In the genomic region with DNA sequence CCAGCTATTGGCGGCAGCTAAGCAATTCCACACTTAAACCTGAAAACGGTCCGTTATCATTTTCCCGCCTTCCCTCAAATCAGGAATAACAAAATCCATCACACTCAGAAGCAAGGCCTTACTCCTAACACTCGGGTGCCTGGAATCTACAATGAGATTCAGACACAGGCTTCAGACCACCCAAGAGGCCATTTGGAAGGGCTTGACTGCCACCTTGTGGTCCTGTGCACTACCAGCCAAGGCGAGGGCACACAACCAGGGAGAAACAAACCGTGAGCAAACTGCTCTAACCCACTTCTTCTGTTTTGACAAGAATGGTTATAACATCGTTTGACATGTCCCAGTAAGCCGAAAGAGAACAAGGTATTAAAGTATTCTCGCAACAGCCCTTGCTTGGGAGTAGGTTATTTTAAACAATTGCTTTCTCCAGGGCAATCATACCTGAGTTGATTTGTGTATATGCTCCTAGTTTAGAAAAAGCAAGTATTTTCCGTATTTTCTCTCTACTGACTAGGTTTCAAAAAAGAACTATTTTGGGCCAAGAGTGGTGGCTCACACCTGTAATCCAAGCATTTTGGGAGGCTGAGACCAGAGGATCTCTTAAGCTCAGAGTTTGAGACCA, we compare ENCODE assay signal across 1 cellular context.
TF ChIP-seq lines count a peak whose summit lies in the region.

No MANE protein-coding gene starts in this region.

TF ChIP-seq in H1, 55 proteins besides CTCF, POLR2A, EP300 and RAD21:
- TF ChIP-seq JUND (IDR thresholded peaks at IDR 0.05; ENCODE audit: low read length) (0 out of 2 replicates have a peak, but pooled peaks have one; percentile 23), SIRT6 (IDR thresholded peaks at IDR 0.05; ENCODE audit: low read length) (no peak), SAP30 (IDR thresholded peaks at IDR 0.05; ENCODE audit: insufficient read depth, insufficient replicate concordance, low read length) (no peak), JUN (IDR thresholded peaks at IDR 0.05; ENCODE audit: low read depth, low read length) (no peak), CTBP2 (IDR thresholded peaks at IDR 0.05; ENCODE audit: borderline replicate concordance, insufficient read depth, insufficient read length, low read length) (no peak), EGR1 (IDR thresholded peaks at IDR 0.05; ENCODE audit: borderline replicate concordance, low read depth, low read length) (no peak), CHD1 (IDR thresholded peaks at IDR 0.05; ENCODE audit: low read depth, low read length) (no peak), RFX5 (IDR thresholded peaks at IDR 0.05; ENCODE audit: borderline replicate concordance, low read depth, low read length) (0 out of 2 replicates have a peak, but pooled peaks have one; percentile 6), TEAD4 (IDR thresholded peaks at IDR 0.05; ENCODE audit: low read depth, low read length) (peak; percentile 71), SRF (IDR thresholded peaks at IDR 0.05; ENCODE audit: low read depth, low read length) (no peak), E2F6 (IDR thresholded peaks at IDR 0.05) (peak; percentile 33; the same call in 1 of the 2 replicates), SUZ12 (IDR thresholded peaks at IDR 0.05; ENCODE audit: low read length) (no peak), BACH1 (IDR thresholded peaks at IDR 0.05; ENCODE audit: low read length) (no peak), TCF12 (IDR thresholded peaks at IDR 0.05; ENCODE audit: low read depth, low read length) (no peak), HDAC6 (IDR thresholded peaks at IDR 0.05; ENCODE audit: low read depth, low read length) (no peak), RBBP5 (IDR thresholded peaks at IDR 0.05; ENCODE audit: borderline replicate concordance, low read depth, low read length) (no peak), YY1 (IDR thresholded peaks at IDR 0.05; ENCODE audit: low read depth, low read length) (no peak), SIN3A (conservative IDR thresholded peaks at IDR 0.05 in 1 of 2, IDR thresholded peaks at IDR 0.05 in 1 of 2; ENCODE audit: low read depth in 1 of 2, low read length in 2 of 2) (no peak), ASH2L (IDR thresholded peaks at IDR 0.05; ENCODE audit: low read length) (no peak), GABPA (IDR thresholded peaks at IDR 0.05; ENCODE audit: borderline replicate concordance, insufficient read depth, low read length) (no peak), CEBPB (IDR thresholded peaks at IDR 0.05; ENCODE audit: low read depth, low read length) (no peak), ZNF274 (IDR thresholded peaks at IDR 0.05; ENCODE audit: borderline replicate concordance, extremely low read depth, low read length) (no peak)
- TF ChIP-seq, protein P1, sequence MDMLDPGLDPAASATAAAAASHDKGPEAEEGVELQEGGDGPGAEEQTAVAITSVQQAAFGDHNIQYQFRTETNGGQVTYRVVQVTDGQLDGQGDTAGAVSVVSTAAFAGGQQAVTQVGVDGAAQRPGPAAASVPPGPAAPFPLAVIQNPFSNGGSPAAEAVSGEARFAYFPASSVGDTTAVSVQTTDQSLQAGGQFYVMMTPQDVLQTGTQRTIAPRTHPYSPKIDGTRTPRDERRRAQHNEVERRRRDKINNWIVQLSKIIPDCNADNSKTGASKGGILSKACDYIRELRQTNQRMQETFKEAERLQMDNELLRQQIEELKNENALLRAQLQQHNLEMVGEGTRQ (IDR thresholded peaks at IDR 0.05; ENCODE audit: low read length) = no peak
- TF ChIP-seq, protein P2, sequence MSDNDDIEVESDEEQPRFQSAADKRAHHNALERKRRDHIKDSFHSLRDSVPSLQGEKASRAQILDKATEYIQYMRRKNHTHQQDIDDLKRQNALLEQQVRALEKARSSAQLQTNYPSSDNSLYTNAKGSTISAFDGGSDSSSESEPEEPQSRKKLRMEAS (IDR thresholded peaks at IDR 0.05) = no peak
